Comparison of ENCODE assay signal across 16 cellular contexts in the genomic region with DNA sequence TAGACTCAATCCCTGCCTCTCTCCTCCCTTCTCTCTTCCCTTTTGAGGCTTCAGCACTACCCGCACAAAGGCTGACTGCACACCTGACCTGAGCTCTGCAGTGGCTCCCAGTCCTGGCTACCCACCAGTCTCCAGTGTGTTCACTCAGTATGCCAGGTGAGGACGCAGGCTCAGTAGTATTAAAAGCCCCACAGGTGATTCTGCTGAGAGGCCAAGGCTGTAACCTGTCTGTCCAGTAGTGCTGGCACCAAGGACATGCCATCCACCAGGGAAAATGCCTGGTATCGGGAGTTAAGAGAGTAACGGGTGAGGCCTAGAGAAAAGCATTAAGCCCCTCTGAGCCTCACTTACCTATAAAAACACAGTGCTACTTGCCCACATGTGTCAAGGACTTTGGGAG. TPM values are rescaled to one million over a fixed set of nuclear protein-coding genes. Genes with fewer than 3 reads are reported as not detected.
DNase-seq lines count a peak whose midpoint lies in the region; ATAC-seq and TF ChIP-seq lines count a peak whose summit lies in the region.
"Had no signal": no experiment of that assay in that cellular context is flagged by ENCODE, and none has a peak within 500 bp of the region (broad histone marks: within the 10 kb centered on the region; RNA-seq: fewer than 3 reads in every experiment).

No MANE protein-coding gene starts in this region.

- H3K4me1 Mint-ChIP-seq in CD4-positive, alpha-beta T cell (ENCODE audit: low read depth) = peaks cover 62% of the 10 kb centered on the region
- H3K4me1 Mint-ChIP-seq in activated T-helper 17 cell treated with anti-CD3 and anti-CD28 coated beads, Interleukin-2, amount 50 U/mL, for 72 hours = peaks cover 43% of the 10 kb centered on the region
- peaks cover 12% of the 10 kb centered on the region for H3K4me1 Mint-ChIP-seq in mesothelial cell of epicardium

- peak overlapping the region; percentile 51; the same call in 1 of the 2 replicates for H3K9ac ChIP-seq in DND-41 (ENCODE audit: low read depth, low read length)
- peak overlapping the region in 1 of 3 donors; percentile 2 for H3K9ac ChIP-seq in skeletal muscle tissue (ENCODE audit: low read depth in 1 of 3, low read length in 3 of 3)
- H3K9ac ChIP-seq: BLaER1 had no signal

- POLR2A ChIA-PET in CD4-positive, alpha-beta T cell (lab: Charles Lee) = interaction anchor here (1.4 to 5.6 kb wide), 2 partner anchors 10 to 20 kb away, joined by 3 to 42 read pairs; a partner anchor contains a TSS

- no peak for DNase-seq in CD4-positive, alpha-beta T cell
- no peak for DNase-seq in DND-41
- no peak for DNase-seq in mesothelial cell of epicardium (ENCODE audit: low spot score in 2 of 2, unreplicated experiment in 2 of 2)
- no peak for DNase-seq in NCI-H2029 (lab: John Stamatoyannopoulos, UW)
- DNase-seq: GF-D8, GOT3, NCI-H1436, NCI-H2081, NCI-H510A treated with DMSO at 0.1 percent for 48 hours, SIG-M5 had no signal

- H3K4me1 ChIP-seq in DND-41 (ENCODE audit: insufficient read depth, low read length) (peaks cover 76% of the 10 kb centered on the region), skeletal muscle tissue (ENCODE audit: control insufficient read depth in 3 of 3, insufficient read depth in 3 of 3, low read length in 3 of 3) (peaks cover 42 to 73% (median 45%) of the 10 kb centered on the region in 3 donors)

- TF ChIP-seq CTCF in CD4-positive, alpha-beta T cell (IDR thresholded peaks at IDR 0.05) = no peak
- TF ChIP-seq CTCF in DND-41 (IDR thresholded peaks at IDR 0.05; ENCODE audit: borderline replicate concordance, extremely low read depth, low read length, poor library complexity, severe bottlenecking) = no peak
- TF ChIP-seq CTCF in mesothelial cell of epicardium (IDR thresholded peaks at IDR 0.05; ENCODE audit: unreplicated experiment) = no peak

- H3K4me3 Mint-ChIP-seq in CD4-positive, alpha-beta T cell = no peak overlapping the region
- H3K4me3 Mint-ChIP-seq in activated T-helper 17 cell treated with anti-CD3 and anti-CD28 coated beads, Interleukin-2, amount 50 U/mL, for 72 hours = peak overlapping the region; percentile 87
- no peak overlapping the region for H3K4me3 Mint-ChIP-seq in mesothelial cell of epicardium

- H3K9me3 ChIP-seq in CD4-positive, alpha-beta T cell (ENCODE audit: control insufficient read depth, low read length) = no peaks in the 10 kb centered on the region
- H3K9me3 ChIP-seq in DND-41 (ENCODE audit: insufficient read depth, low read length, severe bottlenecking) (no peaks in the 10 kb centered on the region), skeletal muscle tissue (ENCODE audit: control insufficient read depth in 3 of 3, low read length in 3 of 3) (no peaks in the 10 kb centered on the region)
- H3K9me3 ChIP-seq: BLaER1 had no signal

- no peaks in the 10 kb centered on the region for H3K27me3 Mint-ChIP-seq in CD4-positive, alpha-beta T cell
- H3K27me3 Mint-ChIP-seq in activated T-helper 17 cell treated with anti-CD3 and anti-CD28 coated beads, Interleukin-2, amount 50 U/mL, for 72 hours = no peaks in the 10 kb centered on the region
- H3K27me3 Mint-ChIP-seq in mesothelial cell of epicardium (ENCODE audit: low read depth) = no peaks in the 10 kb centered on the region

- H3K9me3 Mint-ChIP-seq in CD4-positive, alpha-beta T cell = no peaks in the 10 kb centered on the region
- peaks cover 4% of the 10 kb centered on the region for H3K9me3 Mint-ChIP-seq in activated T-helper 17 cell treated with anti-CD3 and anti-CD28 coated beads, Interleukin-2, amount 50 U/mL, for 72 hours
- H3K9me3 Mint-ChIP-seq in mesothelial cell of epicardium = no peaks in the 10 kb centered on the region

- H3K4me2 ChIP-seq in DND-41 (ENCODE audit: insufficient read depth, low read length) = no peak overlapping the region
- H3K4me2 ChIP-seq: BLaER1 had no signal

- ATAC-seq in CD4-positive, alpha-beta T cell (ENCODE audit: poor library complexity) = no peak
- ATAC-seq in DND-41 (ENCODE audit: insufficient read depth, low read depth) = no peak
- no peak for ATAC-seq in activated T-helper 17 cell treated with anti-CD3 and anti-CD28 coated beads, Interleukin-2, amount 50 U/mL, for 72 hours (replicated peaks)
- ATAC-seq in GM21576 (IDR thresholded peaks at IDR 0.05; ENCODE audit: unreplicated experiment) = no peak
- ATAC-seq in GM18502 (IDR thresholded peaks at IDR 0.05; ENCODE audit: poor library complexity, unreplicated experiment) = no peak

- H3K79me2 ChIP-seq in DND-41 (ENCODE audit: insufficient read depth, low read length) = peaks cover 30% of the 10 kb centered on the region

- peaks cover 92% of the 10 kb centered on the region for H3K36me3 Mint-ChIP-seq in CD4-positive, alpha-beta T cell (ENCODE audit: low read depth)
- H3K36me3 Mint-ChIP-seq in activated T-helper 17 cell treated with anti-CD3 and anti-CD28 coated beads, Interleukin-2, amount 50 U/mL, for 72 hours (ENCODE audit: low read depth) = peaks cover 99% of the 10 kb centered on the region
- peaks cover 48% of the 10 kb centered on the region for H3K36me3 Mint-ChIP-seq in mesothelial cell of epicardium

- no peaks in the 10 kb centered on the region for H3K27me3 ChIP-seq in CD4-positive, alpha-beta T cell (ENCODE audit: control insufficient read depth, insufficient read depth, low read length)
- no peaks in the 10 kb centered on the region for H3K27me3 ChIP-seq in DND-41 (ENCODE audit: insufficient read depth, low read length, poor library complexity)
- no peaks in the 10 kb centered on the region for H3K27me3 ChIP-seq in skeletal muscle tissue (ENCODE audit: control insufficient read depth in 3 of 3, insufficient read depth in 3 of 3, low read length in 3 of 3)
- H3K27me3 ChIP-seq: BLaER1 had no signal

- H3K27ac Mint-ChIP-seq in CD4-positive, alpha-beta T cell = peak overlapping the region; percentile 73
- peak overlapping the region; percentile 28 for H3K27ac Mint-ChIP-seq in activated T-helper 17 cell treated with anti-CD3 and anti-CD28 coated beads, Interleukin-2, amount 50 U/mL, for 72 hours
- H3K27ac Mint-ChIP-seq in mesothelial cell of epicardium = no peak overlapping the region

- CTCF ChIA-PET in CD4-positive, alpha-beta T cell (lab: Charles Lee) = interaction anchor here (1.0 to 1.1 kb wide), 2 partner anchors 9 to 46 kb away, joined by 3 to 4 read pairs; no protein-coding TSS in a partner anchor

- no peak overlapping the region for H2AFZ ChIP-seq in DND-41 (ENCODE audit: low read depth, low read length)

- peaks cover 74% of the 10 kb centered on the region for H3K36me3 ChIP-seq in DND-41 (ENCODE audit: insufficient read depth, low read length)
- H3K36me3 ChIP-seq in skeletal muscle tissue (ENCODE audit: control insufficient read depth in 3 of 3, insufficient read depth in 3 of 3, low read length in 3 of 3) = peaks cover 48 to 79% (median 75%) of the 10 kb centered on the region in 3 donors

- H3K27ac ChIP-seq in CD4-positive, alpha-beta T cell (ENCODE audit: low read depth, low read length) = no peak overlapping the region
- peak overlapping the region; percentile 97 for H3K27ac ChIP-seq in DND-41 (ENCODE audit: low read length)
- peak overlapping the region; percentile 58 for H3K27ac ChIP-seq in skeletal muscle tissue (ENCODE audit: low read depth, low read length)
- H3K27ac ChIP-seq: BLaER1 had no signal

- H3K4me3 ChIP-seq in DND-41 (ENCODE audit: low read depth in 1 of 2, low read length in 2 of 2) = no peak overlapping the region
- no peak overlapping the region for H3K4me3 ChIP-seq in skeletal muscle tissue (ENCODE audit: low read length in 3 of 3)
- H3K4me3 ChIP-seq: BLaER1 had no signal

- H4K20me1 ChIP-seq in DND-41 (ENCODE audit: insufficient read depth, low read length) = no peaks in the 10 kb centered on the region
- H4K20me1 ChIP-seq: BLaER1 had no signal

- intact Hi-C loops in CD4-positive, alpha-beta T cell (cut with DNase I, micrococcal nuclease) = loop anchor here (5.0 kb wide), 1 partner anchor 32 kb away; a partner anchor contains a TSS

RNA-seq across cellular contexts. Expression of a gene that starts 20.9 kb away (rescaled TPM):
- 10 to 100 TPM; 17.4 to 20.1 TPM for total RNA-seq in CD4-positive, alpha-beta T cell
- total RNA-seq in activated T-helper 17 cell treated with anti-CD3 and anti-CD28 coated beads, Interleukin-2, amount 50 U/mL, for 72 hours = 10 to 100 TPM; 15.5 to 26.2 TPM
- total RNA-seq in skeletal muscle tissue (16.7 TPM), mesothelial cell of epicardium (23.1 to 24.3 TPM (median 24.1 TPM) in 3 replicates)

RNA-seq across cellular contexts. Expression of a gene that starts 31.4 kb away (rescaled TPM):
- 1 to 10 TPM; 1.7 to 2.0 TPM for total RNA-seq in CD4-positive, alpha-beta T cell
- total RNA-seq in activated T-helper 17 cell treated with anti-CD3 and anti-CD28 coated beads, Interleukin-2, amount 50 U/mL, for 72 hours = 10 to 100 TPM; 13.7 to 25.4 TPM
- total RNA-seq in skeletal muscle tissue = not detected
- not detected in 3 replicates for total RNA-seq in mesothelial cell of epicardium
- total RNA-seq: HT-29 had no signal

RNA-seq across cellular contexts. Expression of a gene that starts 52.6 kb away (rescaled TPM):
- under 1 TPM; 0.14 to 0.20 TPM for total RNA-seq in CD4-positive, alpha-beta T cell
- under 1 TPM; 0.04 to 0.05 TPM for total RNA-seq in activated T-helper 17 cell treated with anti-CD3 and anti-CD28 coated beads, Interleukin-2, amount 50 U/mL, for 72 hours
- total RNA-seq in skeletal muscle tissue (not detected), mesothelial cell of epicardium (not detected in 3 replicates)
- total RNA-seq: HT-29 had no signal

Comparison
In these comparisons a context has a peak if more than half of its experiments do, and no peak if none do; other contexts are left out.
1. RNA of a gene that starts 31.4 kb away (total RNA-seq): 13.7 to 25.4 TPM in activated T-helper 17 cell treated with anti-CD3 and anti-CD28 coated beads, Interleukin-2, amount 50 U/mL, for 72 hours; 1.7 to 2.0 TPM in CD4-positive, alpha-beta T cell, not detected in mesothelial cell of epicardium and not detected in skeletal muscle tissue (single experiment); every median in the first group is over 4 times any median in the second.